ENCODE assay signal across 18 cellular contexts in genomic region chr3:54572197-54572895, GRCh38.
"Had no signal": no experiment of that assay in that cellular context is flagged by ENCODE, and none has a peak within 500 bp of the region (broad histone marks: within the 10 kb centered on the region; RNA-seq: fewer than 3 reads in every experiment).

No MANE protein-coding gene starts in this region.

- H3K4me1 ChIP-seq: colonic mucosa, left lung, right lobe of liver, upper lobe of left lung had no signal

- H2AFZ ChIP-seq: hepatocyte, neural progenitor cell had no signal

- H3K36me3 ChIP-seq: colonic mucosa, left lung, neural progenitor cell, ovary, right lobe of liver, thoracic aorta, upper lobe of left lung had no signal

- DNase-seq: activated CD4-positive, alpha-beta T cell treated with anti-CD3 and anti-CD28 coated beads, Interleukin-2, amount 10 ng/mL, durations not matched to agents 24 days and 14 days; activated CD4-positive, CD25-positive, alpha-beta regulatory T cell; activated CD8-positive, alpha-beta T cell treated with anti-CD3 and anti-CD28 coated beads for 36 hours; activated naive CD4-positive, alpha-beta T cell; activated naive CD8-positive, alpha-beta T cell treated with anti-CD3 and anti-CD28 coated beads, Interleukin-2, amount 10 ng/mL, durations not matched to agents 7 days and 5 days; activated T-cell treated with anti-CD3 and anti-CD28 coated beads, Interleukin-2, amount 50 U/mL, for 1 hour; amygdala; colonic mucosa; left lung; ovary; right lobe of liver; stimulated activated CD4-positive, alpha-beta T cell treated with anti-CD3 and anti-CD28 coated beads, Interleukin-4, amount 100 ng/mL, for 24 hours; upper lobe of left lung had no signal

- H3K9me3 ChIP-seq: colonic mucosa, ovary, right lobe of liver, thoracic aorta had no signal

- H3K9ac ChIP-seq: neural progenitor cell had no signal

- H3K27me3 ChIP-seq: colonic mucosa, hepatocyte, left lung, neural progenitor cell, ovary, right lobe of liver, upper lobe of left lung had no signal

- ATAC-seq: activated CD8-positive, alpha-beta T cell treated with anti-CD3 and anti-CD28 coated beads for 36 hours; activated T-helper 17 cell treated with anti-CD3 and anti-CD28 coated beads, Interleukin-2, amount 50 U/mL, for 72 hours; left lung; right lobe of liver; stimulated activated memory B cell treated with anti-CD40 and anti-IgM and Interleukin-4, amounts not matched to agents 10 μg/mL and 1 μg/mL and 100 μg/mL, for 72 hours had no signal

- H3K4me2 ChIP-seq: hepatocyte, neural progenitor cell had no signal

- H3K27ac ChIP-seq: colonic mucosa, hepatocyte, left lung, neural progenitor cell, ovary, right lobe of liver, thoracic aorta, upper lobe of left lung had no signal

- H3K79me2 ChIP-seq: hepatocyte had no signal

- H3K4me3 ChIP-seq: colonic mucosa, hepatocyte, left lung, neural progenitor cell, ovary, right lobe of liver, thoracic aorta, upper lobe of left lung had no signal
